ENCODE assay signal across 10 cellular contexts in the genomic region with DNA sequence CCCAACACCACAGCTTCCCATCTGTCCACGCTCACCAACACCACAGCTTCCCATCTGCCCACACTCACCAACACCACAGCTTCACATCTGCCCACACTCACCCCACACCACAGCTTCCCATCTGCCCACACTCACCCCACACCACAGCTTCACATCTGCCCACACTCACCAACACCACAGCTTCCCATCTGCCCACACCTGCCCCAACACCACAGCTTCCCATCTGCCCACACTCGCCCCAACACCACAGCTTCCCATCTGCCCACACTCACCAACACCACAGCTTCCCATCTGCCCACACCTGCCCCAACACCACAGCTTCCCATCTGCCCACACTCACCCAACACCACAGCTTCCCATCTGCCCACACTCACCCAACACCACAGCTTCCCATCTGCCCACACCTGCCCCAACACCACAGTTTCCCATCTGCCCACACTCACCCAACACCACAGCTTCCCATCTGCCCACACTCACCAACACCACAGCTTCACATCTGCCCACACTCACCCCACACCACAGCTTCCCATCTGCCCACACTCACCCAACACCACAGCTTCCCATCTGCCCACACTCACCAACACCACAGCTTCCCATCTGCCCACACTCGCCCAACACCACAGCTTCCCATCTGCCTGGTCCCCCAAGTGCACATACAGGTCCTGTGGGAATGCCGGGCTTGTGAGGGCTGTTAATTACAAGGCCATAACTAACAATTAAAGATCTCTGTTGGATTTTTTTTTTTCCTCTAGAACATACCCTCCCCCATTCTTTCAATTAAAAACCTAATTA. TPM values are rescaled to one million over a fixed set of nuclear protein-coding genes. Genes with fewer than 3 reads are reported as not detected.
DNase-seq lines count a peak whose midpoint lies in the region; TF ChIP-seq lines count a peak whose summit lies in the region.
"Not testable (repeated sequence)": the region's sequence is repeated elsewhere in the genome, so short reads cannot be mapped to it uniquely, and the experiment has no call there.
"Had no signal": no experiment of that assay in that cellular context is flagged by ENCODE, and none has a peak within 500 bp of the region (broad histone marks: within the 10 kb centered on the region; RNA-seq: fewer than 3 reads in every experiment).

No MANE protein-coding gene starts in this region.

- not testable (repeated sequence) for H3K4me3 Mint-ChIP-seq in activated CD4-positive, alpha-beta memory T cell treated with anti-CD3 and anti-CD28 coated beads, Interleukin-2, amount 10 ng/mL, durations not matched to agents 7 days and 5 days; activated T-helper 1 cell treated with anti-CD3 and anti-CD28 coated beads, Interleukin-12 subunit alpha, Interleukin-12 subunit beta, Interleukin-2, Interleukin-4 antibody, amounts not matched to agents 30 ng/mL and 10 ng/mL and 1 ng/mL, durations not matched to agents 14 hours and 24 hours and 36 hours; glutamatergic neuron (ENCODE audit: unreplicated experiment)

- H3K27me3 Mint-ChIP-seq in activated CD4-positive, alpha-beta memory T cell treated with anti-CD3 and anti-CD28 coated beads, Interleukin-2, amount 10 ng/mL, durations not matched to agents 7 days and 5 days, result peaks cover 16% of the 10 kb centered on the region
- H3K27me3 Mint-ChIP-seq in activated T-helper 1 cell treated with anti-CD3 and anti-CD28 coated beads, Interleukin-12 subunit alpha, Interleukin-12 subunit beta, Interleukin-2, Interleukin-4 antibody, amounts not matched to agents 30 ng/mL and 10 ng/mL and 1 ng/mL, durations not matched to agents 14 hours and 24 hours and 36 hours (ENCODE audit: insufficient read depth), result peaks cover 12% of the 10 kb centered on the region
- H3K27me3 Mint-ChIP-seq in glutamatergic neuron (ENCODE audit: unreplicated experiment), result peaks cover 33% of the 10 kb centered on the region

- not testable (repeated sequence) for H3K36me3 Mint-ChIP-seq in activated CD4-positive, alpha-beta memory T cell treated with anti-CD3 and anti-CD28 coated beads, Interleukin-2, amount 10 ng/mL, durations not matched to agents 7 days and 5 days (ENCODE audit: low read depth); activated T-helper 1 cell treated with anti-CD3 and anti-CD28 coated beads, Interleukin-12 subunit alpha, Interleukin-12 subunit beta, Interleukin-2, Interleukin-4 antibody, amounts not matched to agents 30 ng/mL and 10 ng/mL and 1 ng/mL, durations not matched to agents 14 hours and 24 hours and 36 hours (ENCODE audit: low read depth); glutamatergic neuron (ENCODE audit: unreplicated experiment)

- not testable (repeated sequence) for H3K4me1 Mint-ChIP-seq in activated CD4-positive, alpha-beta memory T cell treated with anti-CD3 and anti-CD28 coated beads, Interleukin-2, amount 10 ng/mL, durations not matched to agents 7 days and 5 days
- peaks cover 12% of the 10 kb centered on the region for H3K4me1 Mint-ChIP-seq in activated T-helper 1 cell treated with anti-CD3 and anti-CD28 coated beads, Interleukin-12 subunit alpha, Interleukin-12 subunit beta, Interleukin-2, Interleukin-4 antibody, amounts not matched to agents 30 ng/mL and 10 ng/mL and 1 ng/mL, durations not matched to agents 14 hours and 24 hours and 36 hours (ENCODE audit: low read depth)
- peaks cover 22% of the 10 kb centered on the region for H3K4me1 Mint-ChIP-seq in glutamatergic neuron (ENCODE audit: low read depth, unreplicated experiment)

- H3K9me3 ChIP-seq in neutrophil, result not testable (repeated sequence)

- H3K27me3 ChIP-seq in neutrophil, result peaks cover 11% of the 10 kb centered on the region

- CTCF ChIA-PET in activated CD4-positive, alpha-beta memory T cell treated with anti-CD3 and anti-CD28 coated beads, Interleukin-2, amount 10 ng/mL, durations not matched to agents 7 days and 5 days (lab: Charles Lee), result not testable (repeated sequence)

- H3K27ac ChIP-seq in angular gyrus (ENCODE audit: low read depth, low read length), result peak overlapping the region; percentile 26
- H3K27ac ChIP-seq in neutrophil, result peak overlapping the region; percentile 45

- DNase-seq in DMS 273 (lab: John Stamatoyannopoulos, UW; ENCODE audit: unreplicated experiment), result peak; percentile 51
- peak; percentile 10 for DNase-seq in NCI-H82 (lab: John Stamatoyannopoulos, UW)
- not testable (repeated sequence) for DNase-seq in activated CD4-positive, alpha-beta memory T cell treated with anti-CD3 and anti-CD28 coated beads, Interleukin-2, amount 10 ng/mL, durations not matched to agents 7 days and 5 days; activated T-helper 1 cell treated with anti-CD3 and anti-CD28 coated beads, Interleukin-12 subunit alpha, Interleukin-12 subunit beta, Interleukin-2, Interleukin-4 antibody, amounts not matched to agents 30 ng/mL and 10 ng/mL and 1 ng/mL, durations not matched to agents 14 hours and 24 hours and 36 hours (ENCODE audit: low spot score)
- peak; percentile 60 for DNase-seq in glutamatergic neuron

- not testable (repeated sequence) for H3K9me3 Mint-ChIP-seq in activated CD4-positive, alpha-beta memory T cell treated with anti-CD3 and anti-CD28 coated beads, Interleukin-2, amount 10 ng/mL, durations not matched to agents 7 days and 5 days
- peaks cover 10% of the 10 kb centered on the region for H3K9me3 Mint-ChIP-seq in activated T-helper 1 cell treated with anti-CD3 and anti-CD28 coated beads, Interleukin-12 subunit alpha, Interleukin-12 subunit beta, Interleukin-2, Interleukin-4 antibody, amounts not matched to agents 30 ng/mL and 10 ng/mL and 1 ng/mL, durations not matched to agents 14 hours and 24 hours and 36 hours
- peaks cover 22% of the 10 kb centered on the region for H3K9me3 Mint-ChIP-seq in glutamatergic neuron (ENCODE audit: unreplicated experiment)

- POLR2A ChIA-PET in activated CD4-positive, alpha-beta memory T cell treated with anti-CD3 and anti-CD28 coated beads, Interleukin-2, amount 10 ng/mL, durations not matched to agents 7 days and 5 days (lab: Charles Lee), result not testable (repeated sequence)

- H3K27ac Mint-ChIP-seq in activated CD4-positive, alpha-beta memory T cell treated with anti-CD3 and anti-CD28 coated beads, Interleukin-2, amount 10 ng/mL, durations not matched to agents 7 days and 5 days, result peak overlapping the region; percentile 37
- peak overlapping the region; percentile 63 for H3K27ac Mint-ChIP-seq in activated T-helper 1 cell treated with anti-CD3 and anti-CD28 coated beads, Interleukin-12 subunit alpha, Interleukin-12 subunit beta, Interleukin-2, Interleukin-4 antibody, amounts not matched to agents 30 ng/mL and 10 ng/mL and 1 ng/mL, durations not matched to agents 14 hours and 24 hours and 36 hours
- peak overlapping the region; percentile 94 for H3K27ac Mint-ChIP-seq in glutamatergic neuron (ENCODE audit: unreplicated experiment)

- intact Hi-C loops in activated T-helper 1 cell treated with anti-CD3 and anti-CD28 coated beads, Interleukin-12 subunit alpha, Interleukin-12 subunit beta, Interleukin-2, Interleukin-4 antibody, amounts not matched to agents 30 ng/mL and 10 ng/mL and 1 ng/mL, durations not matched to agents 14 hours and 24 hours and 36 hours (cut with micrococcal nuclease), result not testable (repeated sequence)

- H3K4me3 ChIP-seq in neutrophil (ENCODE audit: low read depth in 1 of 2, low read length in 1 of 2), result not testable (repeated sequence)

- H3K4me1 ChIP-seq in neutrophil (ENCODE audit: control insufficient read depth in 1 of 2, insufficient read depth in 1 of 2, low read depth in 1 of 2, low read length in 1 of 2), result peaks cover 7 to 13% of the 10 kb centered on the region in 2 experiments

- H3K36me3 ChIP-seq in neutrophil, result not testable (repeated sequence)

- TF ChIP-seq CTCF in glutamatergic neuron (IDR thresholded peaks at IDR 0.05; ENCODE audit: partially characterized antibody, unreplicated experiment); neutrophil (IDR thresholded peaks at IDR 0.05): not testable (repeated sequence)

RNA-seq across cellular contexts. Expression of a gene that starts 26.4 kb away (rescaled TPM):
- total RNA-seq in activated CD4-positive, alpha-beta memory T cell treated with anti-CD3 and anti-CD28 coated beads, Interleukin-2, amount 10 ng/mL, durations not matched to agents 7 days and 5 days, result under 1 TPM in 1 of 2 experiments, not detected in 1; 0.33 TPM
- 0.44 and 0.51 TPM in 2 replicates for total RNA-seq in activated T-helper 1 cell treated with anti-CD3 and anti-CD28 coated beads, Interleukin-12 subunit alpha, Interleukin-12 subunit beta, Interleukin-2, Interleukin-4 antibody, amounts not matched to agents 30 ng/mL and 10 ng/mL and 1 ng/mL, durations not matched to agents 14 hours and 24 hours and 36 hours
- not detected for total RNA-seq in glutamatergic neuron (ENCODE audit: unreplicated experiment)
- total RNA-seq: H1, LHCN-M2, MCF 10A had no signal

Comparison
In these comparisons a context has a peak if more than half of its experiments do, and no peak if none do; other contexts are left out.
1. H3K27ac Mint-ChIP-seq: peak in every context shown above with its lines; median percentile 94 in glutamatergic neuron; 63 in activated T-helper 1 cell treated with anti-CD3 and anti-CD28 coated beads, Interleukin-12 subunit alpha, Interleukin-12 subunit beta, Interleukin-2, Interleukin-4 antibody, amounts not matched to agents 30 ng/mL and 10 ng/mL and 1 ng/mL, durations not matched to agents 14 hours and 24 hours and 36 hours; 37 in activated CD4-positive, alpha-beta memory T cell treated with anti-CD3 and anti-CD28 coated beads, Interleukin-2, amount 10 ng/mL, durations not matched to agents 7 days and 5 days.